8 cellular contexts compared by ENCODE assay signal in the genomic region with DNA sequence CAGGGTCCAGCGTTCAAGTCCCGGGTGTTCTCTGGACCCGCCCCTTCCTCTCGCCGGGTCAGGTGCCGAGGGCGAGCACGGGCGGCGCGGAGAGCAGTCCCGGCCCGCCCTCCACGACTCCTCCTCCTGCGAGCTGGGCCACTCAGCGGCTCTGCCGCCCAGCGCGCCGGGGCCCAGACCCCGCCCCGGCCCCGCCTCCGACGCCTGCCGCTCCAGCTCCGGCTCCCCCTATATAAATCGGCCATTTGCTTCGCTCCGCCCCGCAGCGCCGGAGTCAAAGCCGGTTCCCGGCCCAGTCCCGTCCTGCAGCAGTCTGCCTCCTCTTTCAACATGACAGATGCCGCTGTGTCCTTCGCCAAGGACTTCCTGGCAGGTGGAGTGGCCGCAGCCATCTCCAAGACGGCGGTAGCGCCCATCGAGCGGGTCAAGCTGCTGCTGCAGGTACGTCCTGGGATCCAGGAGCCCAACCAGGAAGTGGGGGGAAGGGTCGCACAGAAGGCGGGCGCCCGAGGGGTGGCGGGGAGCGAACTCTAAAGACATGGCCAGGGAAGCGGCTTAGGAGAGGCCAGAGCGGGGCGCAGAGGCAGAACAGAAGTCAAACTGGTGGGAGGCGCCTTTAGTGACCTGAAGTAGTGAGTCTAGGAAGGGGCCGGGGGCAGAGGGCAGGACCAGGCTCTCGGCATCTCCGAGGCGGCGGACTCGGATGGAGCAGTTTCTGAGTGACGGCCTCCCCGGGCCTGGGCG.
DNase-seq lines count a peak whose midpoint lies in the region; ATAC-seq and TF ChIP-seq lines count a peak whose summit lies in the region.

TSS of gene SLC25A5 (plus strand) at position 259 of the 744 bp plus-strand sequence. CDS start at position 331, 72 bp downstream.

- H3K4me1 ChIP-seq in DND-41 (ENCODE audit: insufficient read depth, low read length) = peaks cover 15% of the 10 kb centered on the region

- H2AFZ ChIP-seq in DND-41 (ENCODE audit: low read depth, low read length) = peak within 1 kb of the TSS; percentile 91

- H3K27me3 ChIP-seq in DND-41 (ENCODE audit: insufficient read depth, low read length, poor library complexity) = no peaks in the 10 kb centered on the region

- TF ChIP-seq CTCF in DND-41 (IDR thresholded peaks at IDR 0.05; ENCODE audit: borderline replicate concordance, extremely low read depth, low read length, poor library complexity, severe bottlenecking) (no peak), RWPE1 (conservative IDR thresholded peaks at IDR 0.05; ENCODE audit: low read depth) (no peak), fibroblast of pulmonary artery (IDR thresholded peaks at IDR 0.05; ENCODE audit: low read length, missing control alignments) (no peak), nephron progenitor cell (IDR thresholded peaks at IDR 0.05) (no peak)

- H3K9me3 ChIP-seq in DND-41 (ENCODE audit: insufficient read depth, low read length, severe bottlenecking) (no peaks in the 10 kb centered on the region), KOPT-K1 (ENCODE audit: insufficient read depth, low read length, poor library complexity, severe bottlenecking) (no peaks in the 10 kb centered on the region)

- H3K36me3 ChIP-seq in DND-41 (ENCODE audit: insufficient read depth, low read length) = peaks cover 25% of the 10 kb centered on the region
- H3K36me3 ChIP-seq in KOPT-K1 (ENCODE audit: insufficient read depth, low read length) = peaks cover 31% of the 10 kb centered on the region

- DNase-seq in DND-41 (peak; percentile 88), RWPE1 (ENCODE audit: low spot score) (peak; percentile 73), fibroblast of pulmonary artery (ENCODE audit: low read depth) (peak; percentile 79), nephron progenitor cell (peak; percentile 80)
- peak; percentile 73 for DNase-seq in activated T-helper 9 cell treated with anti-CD3 and anti-CD28 coated beads, Interleukin-2, amount 50 U/mL, for 16 hours (ENCODE audit: low read depth)
- peak; percentile 79 to 83 for DNase-seq in stimulated activated naive CD8-positive, alpha-beta T cell treated with anti-CD3 and anti-CD28 coated beads, Interleukin-15, amount 100 ng/mL, for 72 hours

- H3K27ac ChIP-seq in DND-41 (ENCODE audit: low read length) (peak within 1 kb of the TSS; percentile 99), KOPT-K1 (ENCODE audit: low read depth, low read length, poor library complexity, severe bottlenecking) (peak within 1 kb of the TSS; percentile 97), RWPE1 (peak within 1 kb of the TSS; percentile 89)

- H3K4me3 ChIP-seq in DND-41 (ENCODE audit: low read depth in 1 of 2, low read length in 2 of 2) (peak within 1 kb of the TSS; percentile 91 to 97), fibroblast of pulmonary artery (replicated peaks; ENCODE audit: low read depth, low read length) (peak within 1 kb of the TSS; percentile 78)

- POLR2A ChIA-PET in RWPE1 (lab: Yijun Ruan, JAX; ENCODE audit: low non-redundant PET) = interaction anchor here (0.6 kb wide), 1 partner anchor 16 kb away, joined by 6 read pairs; no protein-coding TSS in a partner anchor

- peaks cover 6% of the 10 kb centered on the region for H3K4me1 Mint-ChIP-seq in nephron progenitor cell
- H3K4me1 Mint-ChIP-seq in stimulated activated naive CD8-positive, alpha-beta T cell treated with anti-CD3 and anti-CD28 coated beads, Interleukin-15, amount 100 ng/mL, for 72 hours = peaks cover 27% of the 10 kb centered on the region

- peak within 1 kb of the TSS; percentile 87 for H3K4me3 Mint-ChIP-seq in nephron progenitor cell
- peak within 1 kb of the TSS; percentile 88 to 96 for H3K4me3 Mint-ChIP-seq in stimulated activated naive CD8-positive, alpha-beta T cell treated with anti-CD3 and anti-CD28 coated beads, Interleukin-15, amount 100 ng/mL, for 72 hours

- ATAC-seq in DND-41 (ENCODE audit: insufficient read depth, low read depth) = peak; percentile 89
- ATAC-seq in GM21786 (IDR thresholded peaks at IDR 0.05; ENCODE audit: unreplicated experiment) = peak; percentile 77
- peak; percentile 93 for ATAC-seq in stimulated activated naive CD8-positive, alpha-beta T cell treated with anti-CD3 and anti-CD28 coated beads, Interleukin-15, amount 100 ng/mL, for 72 hours

- peaks cover 18% of the 10 kb centered on the region for H3K79me2 ChIP-seq in DND-41 (ENCODE audit: insufficient read depth, low read length)

- peak within 1 kb of the TSS; percentile 92 for H3K27ac Mint-ChIP-seq in nephron progenitor cell
- peak within 1 kb of the TSS; percentile 93 to 99 for H3K27ac Mint-ChIP-seq in stimulated activated naive CD8-positive, alpha-beta T cell treated with anti-CD3 and anti-CD28 coated beads, Interleukin-15, amount 100 ng/mL, for 72 hours

- CTCF ChIA-PET in RWPE1 (lab: Yijun Ruan, JAX) = interaction anchor here (1.1 kb wide), 1 partner anchor 11 kb away, joined by 5 read pairs; no protein-coding TSS in a partner anchor

- peaks cover 5% of the 10 kb centered on the region for H3K27me3 Mint-ChIP-seq in nephron progenitor cell (ENCODE audit: low read depth, poor library complexity)
- no peaks in the 10 kb centered on the region for H3K27me3 Mint-ChIP-seq in stimulated activated naive CD8-positive, alpha-beta T cell treated with anti-CD3 and anti-CD28 coated beads, Interleukin-15, amount 100 ng/mL, for 72 hours

- peak within 1 kb of the TSS; percentile 97 for H3K4me2 ChIP-seq in DND-41 (ENCODE audit: insufficient read depth, low read length)

- peaks cover 18% of the 10 kb centered on the region for H4K20me1 ChIP-seq in DND-41 (ENCODE audit: insufficient read depth, low read length)

- peaks cover 43% of the 10 kb centered on the region for H3K9me3 Mint-ChIP-seq in nephron progenitor cell
- no peaks in the 10 kb centered on the region for H3K9me3 Mint-ChIP-seq in stimulated activated naive CD8-positive, alpha-beta T cell treated with anti-CD3 and anti-CD28 coated beads, Interleukin-15, amount 100 ng/mL, for 72 hours

- peaks cover 11% of the 10 kb centered on the region for H3K36me3 Mint-ChIP-seq in nephron progenitor cell (ENCODE audit: low read depth)

- H3K9ac ChIP-seq in DND-41 (ENCODE audit: low read depth, low read length) = peak within 1 kb of the TSS; percentile 88

Comparison
In these comparisons a context has a peak if more than half of its experiments do, and no peak if none do; other contexts are left out.
1. Peak in every context shown above with its lines: DNase-seq, ATAC-seq, H3K4me3 ChIP-seq and H3K27ac ChIP-seq.